15 cellular contexts compared by ENCODE assay signal in genomic region chr12:113655919-113656318, GRCh38.
A peak's percentile ranks its signal among the peaks of the same experiment; 100 is the strongest.
DNase-seq lines count a peak whose midpoint lies in the region; ATAC-seq, FAIRE-seq and TF ChIP-seq lines count a peak whose summit lies in the region.
"Had no signal": no experiment of that assay in that cellular context is flagged by ENCODE, and none has a peak within 500 bp of the region (broad histone marks: within the 10 kb centered on the region; RNA-seq: fewer than 3 reads in every experiment).

No MANE protein-coding gene starts in this region.

- H3K27me3 Mint-ChIP-seq in effector memory CD8-positive, alpha-beta T cell, result peaks cover 0 to 12% of the 10 kb centered on the region in 2 donors

- no peaks in the 10 kb centered on the region for H3K27me3 ChIP-seq in Karpas-422 (ENCODE audit: low read length)

- in situ Hi-C loops in SK-MEL-5 (cut with HindIII; ENCODE audit: low pct_unique_long_range_greater_than_20kb, low sequenced_read_pairs), result no loop called here

- no peak overlapping the region for H3K4me2 ChIP-seq in Karpas-422 (ENCODE audit: low read depth, low read length, poor library complexity, severe bottlenecking)

- H3K4me1 ChIP-seq in Karpas-422 (ENCODE audit: low read length), result no peaks in the 10 kb centered on the region
- no peaks in the 10 kb centered on the region for H3K4me1 ChIP-seq in kidney (ENCODE audit: control insufficient read depth in 1 of 2, insufficient read depth in 1 of 2, low read depth in 1 of 2, low read length in 2 of 2)

- no peaks in the 10 kb centered on the region for H3K9me3 Mint-ChIP-seq in effector memory CD8-positive, alpha-beta T cell

- H3K4me3 Mint-ChIP-seq in effector memory CD8-positive, alpha-beta T cell, result no peak overlapping the region
- H3K4me3 Mint-ChIP-seq: T-helper 17 cell had no signal

- H3K9me3 ChIP-seq in Karpas-422 (ENCODE audit: low read length), result no peaks in the 10 kb centered on the region
- peaks cover 0 to 14% of the 10 kb centered on the region in 2 donors for H3K9me3 ChIP-seq in kidney (ENCODE audit: control insufficient read depth in 1 of 2, low read length in 2 of 2)

- no peaks in the 10 kb centered on the region for H3K79me2 ChIP-seq in Karpas-422 (ENCODE audit: low read length)

- DNase-seq in NCI-H82 (lab: John Stamatoyannopoulos, UW), result peak; percentile 45
- DNase-seq in NCI-H82 treated with DMSO at 0.1 percent for 48 hours (lab: John Stamatoyannopoulos, UW; ENCODE audit: unreplicated experiment), result no peak
- peak; percentile 58 for DNase-seq in Karpas-422
- peak; percentile 23 for DNase-seq in SK-MEL-5 (ENCODE audit: low read depth, low spot score)
- DNase-seq in effector memory CD8-positive, alpha-beta T cell, result no peak
- no peak for DNase-seq in kidney
- DNase-seq: 8988T, Calu3, DMS153, NCI-H1092 treated with DMSO at 0.1 percent for 48 hours, NCI-H1436, NCI-H187, T-helper 17 cell had no signal

- H3K9ac ChIP-seq in Karpas-422 (ENCODE audit: low read length) (no peak overlapping the region), kidney (ENCODE audit: low read length in 2 of 2) (no peak overlapping the region)

- H3K4me1 Mint-ChIP-seq in effector memory CD8-positive, alpha-beta T cell (ENCODE audit: low read depth in 2 of 2), result no peaks in the 10 kb centered on the region
- H3K4me1 Mint-ChIP-seq: T-helper 17 cell had no signal

- H3K27ac ChIP-seq in Karpas-422 (ENCODE audit: low read length) (no peak overlapping the region), kidney (ENCODE audit: low read depth in 2 of 2, low read length in 2 of 2) (no peak overlapping the region)

- H3K36me3 ChIP-seq in Karpas-422 (ENCODE audit: insufficient read depth, low read length) (no peaks in the 10 kb centered on the region), kidney (ENCODE audit: control insufficient read depth in 1 of 2, insufficient read depth in 2 of 2, low read length in 2 of 2) (no peaks in the 10 kb centered on the region)

- ATAC-seq in HG03442 (IDR thresholded peaks at IDR 0.05; ENCODE audit: unreplicated experiment), result no peak
- ATAC-seq in effector memory CD8-positive, alpha-beta T cell (replicated peaks), result no peak
- ATAC-seq: SK-N-SH treated with all-trans-retinoic acid at 6 μM for 48 hours, T-helper 17 cell had no signal

- no peak overlapping the region for H3K27ac Mint-ChIP-seq in effector memory CD8-positive, alpha-beta T cell
- H3K27ac Mint-ChIP-seq: T-helper 17 cell had no signal

- no peak for FAIRE-seq in kidney (lab: Jason Lieb, UNC)

- intact Hi-C loops in kidney (cut with DNase I), result no loop called here

- H3K4me3 ChIP-seq in Karpas-422 (ENCODE audit: low read length) (no peak overlapping the region), kidney (ENCODE audit: low read length in 2 of 2) (no peak overlapping the region)

- no peaks in the 10 kb centered on the region for H3K9me2 ChIP-seq in Karpas-422 (replicated peaks; ENCODE audit: insufficient read depth, low read length)

- TF ChIP-seq CTCF in kidney (IDR thresholded peaks at IDR 0.05; ENCODE audit: borderline replicate concordance, extremely low read depth, insufficient read depth), result no peak

- no peaks in the 10 kb centered on the region for H3K36me3 Mint-ChIP-seq in effector memory CD8-positive, alpha-beta T cell (ENCODE audit: insufficient read depth)

- no peaks in the 10 kb centered on the region for H4K20me1 ChIP-seq in Karpas-422 (ENCODE audit: insufficient read depth, low read depth, low read length)

- no peak overlapping the region for H2AFZ ChIP-seq in Karpas-422 (ENCODE audit: low read length)

Comparison
In these comparisons a context has a peak if more than half of its experiments do, and no peak if none do; other contexts are left out.
1. DNase-seq: peak in NCI-H82 (single experiment), Karpas-422 (single experiment) and SK-MEL-5 (single experiment); none in NCI-H82 treated with DMSO at 0.1 percent for 48 hours (single experiment), effector memory CD8-positive, alpha-beta T cell (0 of 3) and kidney (single experiment).